ENCODE assay signal across 9 cellular contexts in the genomic region with DNA sequence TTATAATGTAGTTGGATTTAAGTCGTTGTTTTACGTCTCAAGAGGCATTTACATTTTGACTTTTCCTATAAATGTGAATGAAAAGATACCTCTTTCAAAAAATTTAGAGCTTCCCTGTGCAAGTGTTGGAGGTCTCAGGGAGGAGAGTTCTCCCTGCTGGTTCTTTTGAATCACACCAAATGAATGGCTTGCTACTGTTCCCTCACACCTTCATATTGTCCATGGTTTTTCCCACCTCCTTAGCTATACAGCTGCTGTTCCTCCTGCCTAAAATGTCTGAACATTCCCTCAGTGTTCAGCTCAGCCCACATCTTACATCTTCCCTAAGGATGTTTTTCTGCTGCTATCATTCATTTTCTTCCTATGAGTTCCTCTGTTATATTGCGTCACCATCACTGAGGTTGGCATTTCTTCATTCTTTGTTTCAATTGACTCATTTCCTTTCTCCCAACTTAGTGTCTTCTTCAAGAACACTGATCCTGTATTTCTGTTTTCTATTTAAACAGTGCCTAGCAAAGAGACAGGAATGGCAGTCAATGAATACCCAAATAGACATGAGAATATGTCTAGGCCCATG. TPM values are rescaled to one million over a fixed set of nuclear protein-coding genes. Genes with fewer than 3 reads are reported as not detected.
DNase-seq lines count a peak whose midpoint lies in the region; ATAC-seq, FAIRE-seq and TF ChIP-seq lines count a peak whose summit lies in the region.
"Had no signal": no experiment of that assay in that cellular context is flagged by ENCODE, and none has a peak within 500 bp of the region (broad histone marks: within the 10 kb centered on the region; RNA-seq: fewer than 3 reads in every experiment).

No MANE protein-coding gene starts in this region.

- no peak for TF ChIP-seq POLR2A in A549 (IDR thresholded peaks at IDR 0.05; ENCODE audit: low read length)

- peak; percentile 13 to 57 for DNase-seq in A549 (ENCODE audit: low read depth in 1 of 2, low spot score in 1 of 2)
- DNase-seq in GM04504 (ENCODE audit: low read depth), result peak; percentile 78
- peak; percentile 29 for DNase-seq in SKM-1 (lab: John Stamatoyannopoulos, UW; ENCODE audit: unreplicated experiment)
- DNase-seq in fibroblast of peridontal ligament (ENCODE audit: extremely low read depth), result peak; percentile 96
- no peak for DNase-seq in right cardiac atrium
- DNase-seq: DND-41 had no signal

- no peak overlapping the region for H3K4me3 ChIP-seq in A549
- H3K4me3 ChIP-seq in right cardiac atrium (ENCODE audit: low read length), result no peak overlapping the region

- no peak; a peak in 1 of 5 replicates for TF ChIP-seq EP300 in A549 (IDR thresholded peaks at IDR 0.05)

- no peaks in the 10 kb centered on the region for H3K9me3 ChIP-seq in A549
- no peaks in the 10 kb centered on the region for H3K9me3 ChIP-seq in right cardiac atrium (ENCODE audit: control insufficient read depth, low read length)

- no peak for TF ChIP-seq CTCF in A549 (IDR thresholded peaks at IDR 0.05)

- CTCF ChIA-PET in A549 (lab: Yijun Ruan, JAX), result interaction anchor here (0.6 to 3.9 kb wide), 4 partner anchors 13 to 461 kb away, joined by 3 to 23 read pairs (median 5); no protein-coding TSS in a partner anchor

- intact Hi-C loops in right cardiac atrium (cut with DNase I), result no loop called here

- H3K27ac ChIP-seq in A549 (peak overlapping the region; percentile 51 to 75), right cardiac atrium (ENCODE audit: low read length) (no peak overlapping the region)

- ATAC-seq in A549 (peak; percentile 73 to 80), right cardiac atrium (no peak), HG02840 (IDR thresholded peaks at IDR 0.05; ENCODE audit: low FRiP score, unreplicated experiment) (no peak), HG03571 (IDR thresholded peaks at IDR 0.05; ENCODE audit: unreplicated experiment) (no peak), GM21737 (IDR thresholded peaks at IDR 0.05; ENCODE audit: unreplicated experiment) (no peak)

- H3K4me1 ChIP-seq in A549, result peaks cover 28% of the 10 kb centered on the region
- no peaks in the 10 kb centered on the region for H3K4me1 ChIP-seq in right cardiac atrium (ENCODE audit: control insufficient read depth, insufficient read depth, low read length)

- H3K27me3 ChIP-seq in right cardiac atrium (ENCODE audit: control insufficient read depth, insufficient read depth), result no peaks in the 10 kb centered on the region

- no peak for TF ChIP-seq RAD21 in A549 (conservative IDR thresholded peaks at IDR 0.05 in 1 of 2, IDR thresholded peaks at IDR 0.05 in 1 of 2)

- POLR2A ChIA-PET in A549 (lab: Yijun Ruan, JAX), result interaction anchor here (0.6 kb wide), 1 partner anchor 9 kb away, joined by 3 read pairs; no protein-coding TSS in a partner anchor

- WGBS in A549 (ENCODE audit: missing lambda C conversion rate), result 92% methylated on average over 3 of the region's 3 CpGs
- 92% methylated on average over 3 of the region's 3 CpGs for WGBS in right cardiac atrium

- H3K4me2 ChIP-seq in A549, result peak overlapping the region; percentile 37

- FAIRE-seq in A549 (lab: Jason Lieb, UNC), result peak; percentile 7

TF ChIP-seq in A549, 52 proteins besides CTCF, POLR2A, EP300 and RAD21:
- TF ChIP-seq JUNB (IDR thresholded peaks at IDR 0.05) (peak; percentile 40), E2F6 (IDR thresholded peaks at IDR 0.05; ENCODE audit: borderline replicate concordance, low read depth) (no peak), CEBPB (IDR thresholded peaks at IDR 0.05) (peak; percentile 95 to 97), BCL3 (IDR thresholded peaks at IDR 0.05) (no peak), EHF (CRISPR knock-in tag; IDR thresholded peaks at IDR 0.05) (no peak), HES2 (IDR thresholded peaks at IDR 0.05) (peak; percentile 81), HOXB13 (CRISPR knock-in tag; IDR thresholded peaks at IDR 0.05; ENCODE audit: low read depth) (peak; percentile 50; the same call in 1 of the 2 replicates), FOSL2 (IDR thresholded peaks at IDR 0.05) (no peak; the same call in 1 of the 2 replicates), FOSL2 (CRISPR knock-in tag; IDR thresholded peaks at IDR 0.05) (peak; percentile 58)

RNA-seq across cellular contexts. Expression of gene COX7A2L, which starts 46.0 kb away (rescaled TPM):
- polyA plus RNA-seq in A549 (2011; rRNA removed) (219 and 258 TPM in 2 replicates), A549 (2017; fragmentation: RNase III; extraction: RNeasy Plus Mini Kit Qiagen cat#74134 plus additional on column Dnase treatment) (126 to 130 TPM (median 127 TPM) in 3 replicates), right cardiac atrium (114 TPM)
- polyA plus RNA-seq in A549 (2012; cell fraction: cytosol; rRNA removed), result 80.0 and 83.8 TPM in 2 replicates
- 29.7 and 52.2 TPM in 2 replicates for polyA plus RNA-seq in A549 (2012; cell fraction: nucleus; rRNA removed)
- polyA minus RNA-seq in A549 (2011; rRNA and poly(A)+ RNA removed), result 83.2 and 85.8 TPM in 2 replicates
- 100 to 1,000 TPM in 3 of 4 donors, 10 to 100 TPM in 1; 96.1 to 128 (median 108) TPM for total RNA-seq in right cardiac atrium

Comparison
In these comparisons a context has a peak if more than half of its experiments do, and no peak if none do; other contexts are left out.
1. ATAC-seq: peak in A549 (2 of 2); none in right cardiac atrium (0 of 2), HG02840 (single experiment), HG03571 (single experiment) and GM21737 (single experiment).
2. DNase-seq: peak in A549 (2 of 2), GM04504 (single experiment), SKM-1 (single experiment) and fibroblast of peridontal ligament (single experiment); none in right cardiac atrium (0 of 3).